8 cellular contexts compared by ENCODE assay signal in genomic region chr3:48507256-48508061, GRCh38. TPM values are rescaled to one million over a fixed set of nuclear protein-coding genes. Genes with fewer than 3 reads are reported as not detected.
DNase-seq lines count a peak whose midpoint lies in the region; ATAC-seq and TF ChIP-seq lines count a peak whose summit lies in the region.

No MANE protein-coding gene starts in this region.

- H3K4me3 Mint-ChIP-seq in H9 = no peak overlapping the region

- H3K36me3 ChIP-seq in OCI-LY7 (ENCODE audit: insufficient read depth, low read length) (no peaks in the 10 kb centered on the region), fibroblast of lung (ENCODE audit: control insufficient read depth, insufficient read depth, low read length) (no peaks in the 10 kb centered on the region), parathyroid adenoma (ENCODE audit: control insufficient read depth, insufficient read depth, low read length) (no peaks in the 10 kb centered on the region), aorta (ENCODE audit: control insufficient read depth in 1 of 2, insufficient read depth in 2 of 2, low read length in 1 of 2) (no peaks in the 10 kb centered on the region)

- no peak overlapping the region for H2BK5ac ChIP-seq in H9 (ENCODE audit: insufficient read length, low read length)

- no peak overlapping the region for H3K56ac ChIP-seq in H9 (ENCODE audit: insufficient read length, low read depth, low read length)

- H3K18ac ChIP-seq in H9 (ENCODE audit: insufficient read length, low read depth, low read length) = no peak overlapping the region

- H3K27ac Mint-ChIP-seq in H9 = peak overlapping the region; percentile 81 to 93 (median 92); a peak in 4 of 7 replicates

- no peak overlapping the region for H3K9ac ChIP-seq in H9 (ENCODE audit: extremely low read depth, insufficient read length, low read length)
- no peak overlapping the region for H3K9ac ChIP-seq in fibroblast of lung (ENCODE audit: insufficient read depth, low read length)
- no peak overlapping the region for H3K9ac ChIP-seq in parathyroid adenoma

- H3K4ac ChIP-seq in H9 (ENCODE audit: low read depth, low read length) = no peak overlapping the region

- no peaks in the 10 kb centered on the region for H3K79me1 ChIP-seq in H9 (ENCODE audit: insufficient read depth, low read depth, low read length, poor library complexity, severe bottlenecking)

- POLR2A ChIA-PET in OCI-LY7 (lab: Charles Lee) = interaction anchor here (0.7 to 1.8 kb wide), 3 partner anchors 25 to 623 kb away, joined by 3 to 4 read pairs (median 3); no protein-coding TSS in a partner anchor

- no peak overlapping the region for H2BK20ac ChIP-seq in H9 (ENCODE audit: low read depth, low read length, poor library complexity, severe bottlenecking)

- no peak overlapping the region for H4K91ac ChIP-seq in H9 (ENCODE audit: insufficient read length, low read depth, low read length)

- TF ChIP-seq CTCF in H9 (conservative IDR thresholded peaks at IDR 0.05) (peak; percentile 88), OCI-LY7 (conservative IDR thresholded peaks at IDR 0.05; ENCODE audit: low read length) (peak; percentile 87), fibroblast of lung (conservative IDR thresholded peaks at IDR 0.05 in 1 of 2, IDR thresholded peaks at IDR 0.05 in 1 of 2; ENCODE audit: low read depth in 1 of 2, low read length in 2 of 2) (peak in 1 of 2 donors; percentile 49), parathyroid adenoma (IDR thresholded peaks at IDR 0.05) (peak; percentile 79)

- no peaks in the 10 kb centered on the region for H3K27me3 ChIP-seq in H9 (ENCODE audit: insufficient read depth, low read length)
- no peaks in the 10 kb centered on the region for H3K27me3 ChIP-seq in fibroblast of lung (ENCODE audit: control insufficient read depth, insufficient read depth, low read length)
- no peaks in the 10 kb centered on the region for H3K27me3 ChIP-seq in parathyroid adenoma (ENCODE audit: control insufficient read depth, insufficient read depth, low read length)
- H3K27me3 ChIP-seq in aorta (ENCODE audit: control insufficient read depth in 1 of 2, insufficient read depth in 2 of 2, low read length in 1 of 2) = no peaks in the 10 kb centered on the region

- H3K79me2 ChIP-seq in H9 (ENCODE audit: insufficient read depth, low read length) = no peaks in the 10 kb centered on the region; the same call in 1 of the 2 replicates
- no peaks in the 10 kb centered on the region for H3K79me2 ChIP-seq in OCI-LY7 (ENCODE audit: insufficient read depth, low read depth, low read length)
- H3K79me2 ChIP-seq in fibroblast of lung (ENCODE audit: control insufficient read depth, insufficient read depth, low read length) = no peaks in the 10 kb centered on the region
- no peaks in the 10 kb centered on the region for H3K79me2 ChIP-seq in parathyroid adenoma

- H4K5ac ChIP-seq in H9 (ENCODE audit: insufficient read length, low read depth, low read length) = no peak overlapping the region

- H3K4me3 ChIP-seq in OCI-LY7 (ENCODE audit: low read depth, low read length, poor library complexity, severe bottlenecking) (no peak overlapping the region), fibroblast of lung (replicated peaks in 1 of 4; ENCODE audit: control extremely low read depth in 1 of 4, insufficient read depth in 1 of 4, low read depth in 3 of 4, low read length in 4 of 4) (no peak overlapping the region), parathyroid adenoma (ENCODE audit: low read depth, low read length) (no peak overlapping the region), aorta (ENCODE audit: low read length in 2 of 2) (no peak overlapping the region)

- H3K4me1 ChIP-seq in H9 (ENCODE audit: insufficient read depth, low read length) (peaks cover 4% of the 10 kb centered on the region; the same call in 1 of the 2 replicates), OCI-LY7 (ENCODE audit: insufficient read depth, low read length, poor library complexity, severe bottlenecking) (no peaks in the 10 kb centered on the region), fibroblast of lung (ENCODE audit: control insufficient read depth, extremely low read depth, insufficient read depth, low read length) (peaks cover 12% of the 10 kb centered on the region), parathyroid adenoma (peaks cover 12% of the 10 kb centered on the region), aorta (ENCODE audit: control insufficient read depth in 1 of 2, insufficient read depth in 2 of 2, low read length in 2 of 2) (no peaks in the 10 kb centered on the region)

- no peak overlapping the region for H2BK15ac ChIP-seq in H9 (ENCODE audit: low read depth, low read length)

- no peak overlapping the region for H3K23ac ChIP-seq in H9 (ENCODE audit: insufficient read length, low read depth, low read length)

- H3K9me3 ChIP-seq in H9 (ENCODE audit: control insufficient read depth, low read depth, low read length) (no peaks in the 10 kb centered on the region), OCI-LY7 (ENCODE audit: low read length) (no peaks in the 10 kb centered on the region), fibroblast of lung (ENCODE audit: control insufficient read depth, insufficient read depth, low read depth, low read length) (no peaks in the 10 kb centered on the region), parathyroid adenoma (ENCODE audit: control insufficient read depth, low read length) (no peaks in the 10 kb centered on the region), aorta (ENCODE audit: control insufficient read depth, low read length) (no peaks in the 10 kb centered on the region)

- H3K4me1 Mint-ChIP-seq in H9 = peaks cover 30 to 37% of the 10 kb centered on the region in 2 experiments

- ATAC-seq in aorta (ENCODE audit: low FRiP score) (no peak), GM21367 (IDR thresholded peaks at IDR 0.05; ENCODE audit: unreplicated experiment) (no peak)

- H2AK5ac ChIP-seq in H9 (ENCODE audit: insufficient read length, low read length) = no peak overlapping the region

- H3K4me2 ChIP-seq in H9 (ENCODE audit: insufficient read depth, insufficient read length, low read length) (no peak overlapping the region), OCI-LY7 (ENCODE audit: low read length) (no peak overlapping the region), fibroblast of lung (ENCODE audit: extremely low read depth, insufficient read depth, low read length) (no peak overlapping the region), parathyroid adenoma (ENCODE audit: low read length) (no peak overlapping the region)

- H2AFZ ChIP-seq in H9 (ENCODE audit: low read length) (no peak overlapping the region), OCI-LY7 (ENCODE audit: low read length) (no peak overlapping the region), fibroblast of lung (ENCODE audit: low read length) (no peak overlapping the region), parathyroid adenoma (peak overlapping the region; percentile 80)

- no peak overlapping the region for H2BK120ac ChIP-seq in H9 (ENCODE audit: low read depth, low read length, poor library complexity, severe bottlenecking)

- peaks cover 8% of the 10 kb centered on the region for H3K27me3 Mint-ChIP-seq in H9 (ENCODE audit: low read depth)

- H3K23me2 ChIP-seq in H9 (ENCODE audit: insufficient read length, low read depth, low read length, poor library complexity, severe bottlenecking) = peaks cover 11% of the 10 kb centered on the region

- WGBS in H9 (ENCODE audit: extremely low coverage, insufficient read length, low lambda C conversion rate) = no CpG with 5 or more reads among the region's 10 CpGs
- WGBS in aorta, 2 donors = 29 to 30% methylated on average over 10 of the region's 10 CpGs

- CTCF ChIA-PET in OCI-LY7 (lab: Charles Lee; ENCODE audit: unreplicated experiment) = interaction anchor here (0.7 to 1.1 kb wide), 5 partner anchors 34 to 135 kb away, joined by 3 to 8 read pairs (median 3); partner anchors contain the start of gene FBXW12

- H3K9me2 ChIP-seq in OCI-LY7 (ENCODE audit: insufficient read depth, low read length) = no peaks in the 10 kb centered on the region

- intact Hi-C loops in OCI-LY7 (cut with micrococcal nuclease; ENCODE audit: unreplicated experiment) = loop anchor here (1.0 to 5.0 kb wide), 4 partner anchors 40 to 107 kb away; a partner anchor contains a TSS
- intact Hi-C loops in aorta (cut with DNase I) = loop anchor here (5.0 kb wide), 1 partner anchor 40 kb away; no protein-coding TSS in a partner anchor

- H3K27ac ChIP-seq in H9 (ENCODE audit: insufficient read length, low read depth, low read length) (no peak overlapping the region), OCI-LY7 (ENCODE audit: low read depth, low read length, poor library complexity, severe bottlenecking) (no peak overlapping the region), fibroblast of lung (ENCODE audit: insufficient read depth, low read length) (no peak overlapping the region), parathyroid adenoma (peak overlapping the region; percentile 43), aorta (ENCODE audit: low read depth in 1 of 2, low read length in 2 of 2) (peak overlapping the region in 1 of 2 donors; percentile 73)

- BruUV-seq in OCI-LY7 (replicated peaks; lab: Mats Ljungman, UMichigan) = no TSS peak

- no peak overlapping the region for H4K8ac ChIP-seq in H9 (replicated peaks; ENCODE audit: insufficient read length, low read depth, low read length)

- DNase-seq in DMS 273 (lab: John Stamatoyannopoulos, UW; ENCODE audit: unreplicated experiment) = peak; percentile 74
- DNase-seq in H9 = peak; percentile 95
- DNase-seq in OCI-LY7 (ENCODE audit: low spot score) = peak; percentile 78
- DNase-seq in activated T-cell treated with anti-CD3 and anti-CD28 coated beads for 4 hours = peak; percentile 61
- peak; percentile 51 to 83 for DNase-seq in fibroblast of lung (ENCODE audit: low read depth in 2 of 2)
- peak; percentile 73 to 83 for DNase-seq in aorta

- no peaks in the 10 kb centered on the region; a peak in 1 of 7 replicates for H3K36me3 Mint-ChIP-seq in H9 (ENCODE audit: insufficient read depth in 1 of 3, low read depth in 3 of 3)

- no peaks in the 10 kb centered on the region for H3K9me3 Mint-ChIP-seq in H9

- no peak overlapping the region for H3K14ac ChIP-seq in H9 (ENCODE audit: insufficient read depth, low read length)

- no peak overlapping the region for H2BK12ac ChIP-seq in H9 (ENCODE audit: insufficient read length, low read depth, low read length)

- H3T11ph ChIP-seq in H9 (ENCODE audit: low read length) = no peak overlapping the region

- no peaks in the 10 kb centered on the region for H4K20me1 ChIP-seq in H9 (ENCODE audit: control insufficient read depth, insufficient read depth, insufficient read length)
- no peaks in the 10 kb centered on the region for H4K20me1 ChIP-seq in OCI-LY7 (ENCODE audit: insufficient read depth, low read length)
- no peaks in the 10 kb centered on the region for H4K20me1 ChIP-seq in fibroblast of lung (ENCODE audit: control insufficient read depth, extremely low read depth, insufficient read depth, low read length)

RNA-seq across cellular contexts. Expression of gene SHISA5, which starts 3.5 kb away (rescaled TPM):
- total RNA-seq in H9 (2021) = 171 and 174 TPM in 2 replicates
- total RNA-seq in OCI-LY7 (2014; rRNA removed; shearing (Covaris generic)) = 80.5 and 102 TPM in 2 replicates
- total RNA-seq in OCI-LY7 (2022) = 97.1 and 97.3 TPM in 2 replicates
- 92.7 and 136 TPM in 2 replicates for total RNA-seq in fibroblast of lung
- polyA plus RNA-seq in fibroblast of lung = 139 and 172 TPM in 2 replicates
- 222 and 271 TPM in 2 replicates for polyA plus RNA-seq in fibroblast of lung (2012)
- polyA minus RNA-seq in fibroblast of lung (ENCODE audit: low replicate concordance) = 473 and 503 TPM in 2 replicates
- 100 to 1,000 TPM; 170 to 183 TPM for total RNA-seq in aorta
- 100 to 1,000 TPM in 1 of 2 donors, 10 to 100 TPM in 1; 64.2 to 113 TPM for polyA plus RNA-seq in aorta

RNA-seq across cellular contexts. Expression of gene PFKFB4, which starts 49.1 kb away (rescaled TPM):
- total RNA-seq in H9 (2021) = 12.3 and 13.9 TPM in 2 replicates
- total RNA-seq in OCI-LY7 (2014; rRNA removed; shearing (Covaris generic)) = 3.8 and 5.0 TPM in 2 replicates
- total RNA-seq in OCI-LY7 (2022) = 10.8 and 29.0 TPM in 2 replicates
- total RNA-seq in fibroblast of lung = 6.7 and 12.2 TPM in 2 replicates
- 4.9 and 9.3 TPM in 2 replicates for polyA plus RNA-seq in fibroblast of lung
- polyA plus RNA-seq in fibroblast of lung (2012) = 4.8 and 7.8 TPM in 2 replicates
- polyA minus RNA-seq in fibroblast of lung (ENCODE audit: low replicate concordance) = 11.7 and 16.5 TPM in 2 replicates
- total RNA-seq in aorta = 10 to 100 TPM in 1 of 2 donors, 1 to 10 TPM in 1; 7.2 to 14.6 TPM
- 1 to 10 TPM; 2.8 to 5.6 TPM for polyA plus RNA-seq in aorta

RNA-seq across cellular contexts. Expression of gene UCN2, which starts 56.1 kb away (rescaled TPM):
- 0.42 and 0.68 TPM in 2 replicates for total RNA-seq in H9 (2021)
- 0.16 TPM in 1 of 2 replicates, not detected in the other for total RNA-seq in OCI-LY7 (2014; rRNA removed; shearing (Covaris generic))
- total RNA-seq in OCI-LY7 (2022) = not detected in 2 replicates
- total RNA-seq in fibroblast of lung = 0.26 and 0.66 TPM in 2 replicates
- 0.07 and 0.27 TPM in 2 replicates for polyA plus RNA-seq in fibroblast of lung
- 0.32 and 0.40 TPM in 2 replicates for polyA plus RNA-seq in fibroblast of lung (2012)
- 3.8 TPM in 1 of 2 replicates, not detected in the other for polyA minus RNA-seq in fibroblast of lung (ENCODE audit: low replicate concordance)
- under 1 TPM in 1 of 2 donors, not detected in 1; 0.24 TPM for total RNA-seq in aorta
- polyA plus RNA-seq in aorta = 1 to 10 TPM in 1 of 2 donors, not detected in 1; 6.8 TPM
